In genomic region chr1:226654508-226655124, GRCh38 we compare ENCODE assay signal across 9 cellular contexts.
DNase-seq lines count a peak whose midpoint lies in the region; ATAC-seq and TF ChIP-seq lines count a peak whose summit lies in the region.
"Had no signal": no experiment of that assay in that cellular context is flagged by ENCODE, and none has a peak within 500 bp of the region (broad histone marks: within the 10 kb centered on the region; RNA-seq: fewer than 3 reads in every experiment).

No MANE protein-coding gene starts in this region.

- peaks cover 11% of the 10 kb centered on the region for H3K36me3 Mint-ChIP-seq in activated CD8-positive, alpha-beta T cell treated with anti-CD3 and anti-CD28 coated beads, Interleukin-2, amount 10 ng/mL, durations not matched to agents 7 days and 5 days (ENCODE audit: low read depth)

- H3K27me3 ChIP-seq in mesenchymal stem cell (ENCODE audit: control insufficient read depth in 1 of 2, insufficient read depth in 1 of 2, low read length in 2 of 2), result no peaks in the 10 kb centered on the region
- H3K27me3 ChIP-seq in upper lobe of right lung, result no peaks in the 10 kb centered on the region
- H3K27me3 ChIP-seq in adrenal gland, result no peaks in the 10 kb centered on the region

- H2BK120ac ChIP-seq in mesenchymal stem cell (ENCODE audit: low read depth, low read length), result no peak overlapping the region

- no peak overlapping the region for H2AFZ ChIP-seq in mesenchymal stem cell (ENCODE audit: low read depth, low read length)

- H3K9me3 Mint-ChIP-seq in activated CD8-positive, alpha-beta T cell treated with anti-CD3 and anti-CD28 coated beads, Interleukin-2, amount 10 ng/mL, durations not matched to agents 7 days and 5 days (ENCODE audit: insufficient read depth), result no peaks in the 10 kb centered on the region

- peak overlapping the region; percentile 9 to 67 for H3K18ac ChIP-seq in mesenchymal stem cell (ENCODE audit: low read depth in 1 of 2, low read length in 2 of 2)

- H3K14ac ChIP-seq in mesenchymal stem cell (ENCODE audit: low read length in 2 of 2), result peak overlapping the region in 1 of 2 experiments; percentile 19

- peaks cover 34% of the 10 kb centered on the region for H3K4me1 ChIP-seq in mesenchymal stem cell (ENCODE audit: control insufficient read depth, insufficient read depth, low read depth, low read length)
- H3K4me1 ChIP-seq in upper lobe of right lung, result peaks cover 74% of the 10 kb centered on the region
- H3K4me1 ChIP-seq in adrenal gland (replicated peaks in 1 of 2), result peaks cover 10 to 27% of the 10 kb centered on the region in 2 donors

- ATAC-seq in Right ventricle myocardium superior (ENCODE audit: poor library complexity), result no peak
- ATAC-seq in left cardiac atrium, result no peak
- no peak for ATAC-seq in activated CD8-positive, alpha-beta T cell treated with anti-CD3 and anti-CD28 coated beads, Interleukin-2, amount 10 ng/mL, durations not matched to agents 7 days and 5 days
- ATAC-seq in upper lobe of right lung, result no peak

- H3K9ac ChIP-seq in mesenchymal stem cell (ENCODE audit: low read length), result no peak overlapping the region

- H3K23ac ChIP-seq in mesenchymal stem cell (ENCODE audit: low read length in 2 of 2), result no peak overlapping the region

- H2AK5ac ChIP-seq in mesenchymal stem cell (ENCODE audit: low read length, severe bottlenecking), result peak overlapping the region; percentile 32

- peak; percentile 10 for DNase-seq in Right ventricle myocardium superior
- no peak for DNase-seq in left cardiac atrium
- DNase-seq in activated CD8-positive, alpha-beta T cell treated with anti-CD3 and anti-CD28 coated beads, Interleukin-2, amount 10 ng/mL, durations not matched to agents 7 days and 5 days, result no peak
- no peak for DNase-seq in mesenchymal stem cell
- DNase-seq in upper lobe of right lung, result no peak
- DNase-seq in NOMO-1 treated with dmso at 0.1 percent for 144 hours (lab: John Stamatoyannopoulos, UW; ENCODE audit: unreplicated experiment), result no peak
- no peak for DNase-seq in stimulated activated CD4-positive, alpha-beta T cell treated with anti-CD3 and anti-CD28 coated beads, Interleukin-4, amount 100 ng/mL, for 1 hour
- no peak for DNase-seq in adrenal gland

- peaks cover 24% of the 10 kb centered on the region for H3K79me1 ChIP-seq in mesenchymal stem cell (replicated peaks; ENCODE audit: low read length, poor library complexity, severe bottlenecking)

- H2BK5ac ChIP-seq in mesenchymal stem cell (ENCODE audit: low read depth, low read length, poor library complexity, severe bottlenecking), result no peak overlapping the region

- H3K9me3 ChIP-seq in mesenchymal stem cell (ENCODE audit: control insufficient read depth, low read length) (no peaks in the 10 kb centered on the region), upper lobe of right lung (no peaks in the 10 kb centered on the region), adrenal gland (replicated peaks in 1 of 3) (no peaks in the 10 kb centered on the region)

- peak overlapping the region; percentile 97 for H3K27ac Mint-ChIP-seq in activated CD8-positive, alpha-beta T cell treated with anti-CD3 and anti-CD28 coated beads, Interleukin-2, amount 10 ng/mL, durations not matched to agents 7 days and 5 days

- H3K36me3 ChIP-seq in mesenchymal stem cell (ENCODE audit: control insufficient read depth in 1 of 2, insufficient read depth in 2 of 2, low read depth in 1 of 2, low read length in 2 of 2), result no peaks in the 10 kb centered on the region
- H3K36me3 ChIP-seq in upper lobe of right lung, result no peaks in the 10 kb centered on the region
- no peaks in the 10 kb centered on the region for H3K36me3 ChIP-seq in adrenal gland (replicated peaks in 1 of 2)

- peak overlapping the region; percentile 45 for H3K27ac ChIP-seq in mesenchymal stem cell (ENCODE audit: low read length, poor library complexity, severe bottlenecking)
- peak overlapping the region; percentile 66 for H3K27ac ChIP-seq in upper lobe of right lung
- peak overlapping the region in 2 of 5 donors; percentile 17 to 71 for H3K27ac ChIP-seq in adrenal gland
- H3K27ac ChIP-seq: epithelial cell of prostate had no signal

- no peak overlapping the region for H3K4me3 ChIP-seq in mesenchymal stem cell (ENCODE audit: insufficient read depth in 1 of 2, low read depth in 1 of 2, low read length in 2 of 2)
- H3K4me3 ChIP-seq in upper lobe of right lung, result no peak overlapping the region
- H3K4me3 ChIP-seq in adrenal gland, result no peak overlapping the region

- no peak for TF ChIP-seq POLR2A in adrenal gland (IDR thresholded peaks at IDR 0.05)

- 83% methylated on average over 9 of the region's 9 CpGs for WGBS in mesenchymal stem cell
- 58 to 76% (median 69%) methylated on average over 8 to 9 of the region's 9 CpGs for WGBS in adrenal gland, 4 donors

- peak overlapping the region in 1 of 2 experiments; percentile 22 for H3K4ac ChIP-seq in mesenchymal stem cell (ENCODE audit: low read depth in 1 of 2, low read length in 2 of 2)

- H3K4me1 Mint-ChIP-seq in activated CD8-positive, alpha-beta T cell treated with anti-CD3 and anti-CD28 coated beads, Interleukin-2, amount 10 ng/mL, durations not matched to agents 7 days and 5 days (ENCODE audit: low read depth), result peaks cover 7% of the 10 kb centered on the region

- no peak overlapping the region for H2BK15ac ChIP-seq in mesenchymal stem cell (ENCODE audit: low read depth, poor library complexity, severe bottlenecking)

- no peak overlapping the region for H3K4me2 ChIP-seq in mesenchymal stem cell (ENCODE audit: low read length, poor library complexity, severe bottlenecking)

- H2BK12ac ChIP-seq in mesenchymal stem cell (ENCODE audit: low read length in 2 of 2), result peak overlapping the region; percentile 7 to 61

- CTCF ChIA-PET in activated CD8-positive, alpha-beta T cell treated with anti-CD3 and anti-CD28 coated beads, Interleukin-2, amount 10 ng/mL, durations not matched to agents 7 days and 5 days (lab: Charles Lee), result interaction anchor here (0.8 to 5.9 kb wide), 14 partner anchors 9 to 246 kb away, joined by 3 to 38 read pairs (median 5); partner anchors contain the start of genes ITPKB and PARP1

- peak overlapping the region; percentile 80 for H3K4me3 Mint-ChIP-seq in activated CD8-positive, alpha-beta T cell treated with anti-CD3 and anti-CD28 coated beads, Interleukin-2, amount 10 ng/mL, durations not matched to agents 7 days and 5 days

- POLR2A ChIA-PET in activated CD8-positive, alpha-beta T cell treated with anti-CD3 and anti-CD28 coated beads, Interleukin-2, amount 10 ng/mL, durations not matched to agents 7 days and 5 days (lab: Charles Lee), result interaction anchor here (0.8 to 5.2 kb wide), 8 partner anchors 8 to 82 kb away, joined by 3 to 40 read pairs (median 5); no protein-coding TSS in a partner anchor

- no peak for TF ChIP-seq CTCF in upper lobe of right lung (IDR thresholded peaks at IDR 0.05)
- TF ChIP-seq CTCF in adrenal gland (IDR thresholded peaks at IDR 0.05), result no peak

- intact Hi-C loops in Right ventricle myocardium superior (cut with DNase I), result loop anchor here (5.0 kb wide), 1 partner anchor 78 kb away; no protein-coding TSS in a partner anchor
- intact Hi-C loops in left cardiac atrium (cut with DNase I), result loop anchor here in 1 of 2 donors (10.0 kb wide), 1 partner anchor 80 kb away; the partner anchor contains the start of gene ITPKB
- intact Hi-C loops in upper lobe of right lung (cut with DNase I), result no loop called here
- intact Hi-C loops in adrenal gland (cut with DNase I), result loop anchor here in 1 of 2 donors (10.0 kb wide), 1 partner anchor 80 kb away; the partner anchor contains the start of gene ITPKB

- no peaks in the 10 kb centered on the region for H3K27me3 Mint-ChIP-seq in activated CD8-positive, alpha-beta T cell treated with anti-CD3 and anti-CD28 coated beads, Interleukin-2, amount 10 ng/mL, durations not matched to agents 7 days and 5 days (ENCODE audit: low read depth)

- H4K8ac ChIP-seq in mesenchymal stem cell (ENCODE audit: low read length), result peak overlapping the region; percentile 25

- peak overlapping the region; percentile 10 for H4K91ac ChIP-seq in mesenchymal stem cell (ENCODE audit: low read length)
